Comparison of ENCODE assay signal across 11 cellular contexts in genomic region chr4:184548651-184549341, GRCh38.
A peak's percentile ranks its signal among the peaks of the same experiment; 100 is the strongest.
DNase-seq lines count a peak whose midpoint lies in the region; ATAC-seq, FAIRE-seq and TF ChIP-seq lines count a peak whose summit lies in the region.
"Had no signal": no experiment of that assay in that cellular context is flagged by ENCODE, and none has a peak within 500 bp of the region (broad histone marks: within the 10 kb centered on the region; RNA-seq: fewer than 3 reads in every experiment).

No MANE protein-coding gene starts in this region.

- ATAC-seq in heart right ventricle (peak in 3 of 8 donors; percentile 35 to 56 (median 38)), Right ventricle myocardium inferior (no peak), HepG2 (peak; percentile 96), HG02884 (IDR thresholded peaks at IDR 0.05; ENCODE audit: unreplicated experiment) (no peak), GM21529 (IDR thresholded peaks at IDR 0.05; ENCODE audit: unreplicated experiment) (no peak), left lung (no peak)
- ATAC-seq: PC-3 had no signal

- intact Hi-C loops in heart right ventricle (cut with DNase I): no loop called here
- intact Hi-C loops in Right ventricle myocardium inferior (cut with DNase I): no loop called here
- intact Hi-C loops in HepG2 (cut with micrococcal nuclease; ENCODE audit: unreplicated experiment): loop anchor here (5.0 kb wide), 1 partner anchor 64 kb away; no protein-coding TSS in a partner anchor
- intact Hi-C loops in transverse colon (cut with DNase I; ENCODE audit: low total_unique reads): loop anchor here (10.0 kb wide), 1 partner anchor 264 kb away; no protein-coding TSS in a partner anchor
- intact Hi-C loops in left lung (cut with DNase I): no loop called here

- 55 to 59% methylated on average over 20 of the region's 20 CpGs for WGBS in heart right ventricle, 2 donors
- WGBS in HepG2 (ENCODE audit: low lambda C conversion rate): 0% methylated on average over 16 of the region's 20 CpGs
- WGBS in transverse colon (ENCODE audit: low coverage in 1 of 2), 2 donors: 57% methylated on average over 20 of the region's 20 CpGs; no CpG with 5 or more reads in 1 of the 2 donors

- TF ChIP-seq EP300 in HepG2 (IDR thresholded peaks at IDR 0.05; ENCODE audit: low read depth in 2 of 2, low read length in 2 of 2) (no peak; a peak in 1 of 4 replicates), HepG2 (CRISPR knock-in tag; IDR thresholded peaks at IDR 0.05; ENCODE audit: borderline replicate concordance) (no peak), transverse colon (IDR thresholded peaks at IDR 0.05; ENCODE audit: low read depth) (no peak)

- H4K20me1 ChIP-seq in astrocyte (ENCODE audit: insufficient read depth, low read length): no peaks in the 10 kb centered on the region
- H4K20me1 ChIP-seq in HepG2 (ENCODE audit: insufficient read depth, low read length): no peaks in the 10 kb centered on the region

- no peak overlapping the region for H3K4me3 Mint-ChIP-seq in astrocyte (ENCODE audit: unreplicated experiment)

- H3K79me2 ChIP-seq in astrocyte (ENCODE audit: insufficient read depth, low read length): no peaks in the 10 kb centered on the region
- H3K79me2 ChIP-seq in HepG2 (ENCODE audit: insufficient read depth, low read length): no peaks in the 10 kb centered on the region

- peak overlapping the region; percentile 50 for H2AFZ ChIP-seq in astrocyte (ENCODE audit: low read depth, low read length)
- peak overlapping the region; percentile 94 for H2AFZ ChIP-seq in HepG2 (ENCODE audit: low read length)

- H3K27ac ChIP-seq in heart right ventricle: no peak overlapping the region
- H3K27ac ChIP-seq in astrocyte (ENCODE audit: low read depth, low read length): no peak overlapping the region
- peak overlapping the region; percentile 64 for H3K27ac ChIP-seq in HepG2 (ENCODE audit: extremely low read length, insufficient read depth, low read length)
- peak overlapping the region; percentile 62 to 81 (median 81) for H3K27ac ChIP-seq in transverse colon
- no peak overlapping the region for H3K27ac ChIP-seq in left lung

- TF ChIP-seq CTCF in heart right ventricle (IDR thresholded peaks at IDR 0.05) (no peak), astrocyte (IDR thresholded peaks at IDR 0.05; ENCODE audit: insufficient read depth, low read depth, low read length) (no peak), HepG2 (CRISPR knock-in tag; IDR thresholded peaks at IDR 0.05) (no peak), transverse colon (IDR thresholded peaks at IDR 0.05) (no peak), left lung (IDR thresholded peaks at IDR 0.05) (no peak)

- peaks cover 0 to 5% (median 0%) of the 10 kb centered on the region in 9 donors for H3K4me1 ChIP-seq in heart right ventricle
- no peaks in the 10 kb centered on the region for H3K4me1 ChIP-seq in astrocyte (ENCODE audit: insufficient read depth, low read length)
- peaks cover 30% of the 10 kb centered on the region for H3K4me1 ChIP-seq in HepG2 (ENCODE audit: insufficient read depth, low read length)
- H3K4me1 ChIP-seq in transverse colon: peaks cover 0 to 14% (median 2%) of the 10 kb centered on the region in 4 donors
- H3K4me1 ChIP-seq in left lung: peaks cover 0 to 4% of the 10 kb centered on the region in 2 donors

- BruUV-seq in HepG2 (replicated peaks; lab: Mats Ljungman, UMichigan): TSS peak; percentile 52

- no peaks in the 10 kb centered on the region for H3K9me3 Mint-ChIP-seq in astrocyte (ENCODE audit: unreplicated experiment)

- H3K4me1 Mint-ChIP-seq in astrocyte (ENCODE audit: low read depth, unreplicated experiment): no peaks in the 10 kb centered on the region

- no peaks in the 10 kb centered on the region for H3K9me3 ChIP-seq in heart right ventricle
- no peaks in the 10 kb centered on the region for H3K9me3 ChIP-seq in astrocyte (ENCODE audit: insufficient read depth, low read depth, low read length)
- no peaks in the 10 kb centered on the region for H3K9me3 ChIP-seq in HepG2 (ENCODE audit: low read length)
- no peaks in the 10 kb centered on the region for H3K9me3 ChIP-seq in transverse colon
- no peaks in the 10 kb centered on the region for H3K9me3 ChIP-seq in left lung

- no peak overlapping the region for H3K4me2 ChIP-seq in astrocyte (ENCODE audit: low read length)
- H3K4me2 ChIP-seq in HepG2 (ENCODE audit: low read depth, low read length): peak overlapping the region; percentile 87

- H3K27ac Mint-ChIP-seq in astrocyte (ENCODE audit: unreplicated experiment): no peak overlapping the region

- no peaks in the 10 kb centered on the region for H3K27me3 Mint-ChIP-seq in astrocyte (ENCODE audit: low read depth, unreplicated experiment)

- TF ChIP-seq POLR2A in HepG2 (IDR thresholded peaks at IDR 0.05; ENCODE audit: insufficient read depth in 1 of 2, low read depth in 2 of 2, low read length in 2 of 2) (peak in 1 of 2 experiments; percentile 59; a peak in 1 of 4 replicates), transverse colon (IDR thresholded peaks at IDR 0.05) (peak; percentile 62)

- H3K36me3 Mint-ChIP-seq in astrocyte (ENCODE audit: low read depth, unreplicated experiment): no peaks in the 10 kb centered on the region

- POLR2A ChIA-PET in HepG2 (lab: Yijun Ruan, JAX): interaction anchor here (0.8 to 1.7 kb wide), 4 partner anchors 12 to 101 kb away, joined by 4 to 6 read pairs (median 4); partner anchors contain the start of genes CASP3, IRF2 and PRIMPOL

- peak overlapping the region in 6 of 10 donors; percentile 18 to 34 (median 29) for H3K4me3 ChIP-seq in heart right ventricle
- H3K4me3 ChIP-seq in astrocyte (ENCODE audit: insufficient read depth, low read depth, low read length): no peak overlapping the region
- peak overlapping the region; percentile 66 to 74 (median 67) for H3K4me3 ChIP-seq in HepG2 (replicated peaks in 1 of 3; ENCODE audit: insufficient read depth in 1 of 3, low read depth in 2 of 3, low read length in 3 of 3)
- H3K4me3 ChIP-seq in transverse colon: peak overlapping the region in 3 of 4 donors; percentile 30 to 43 (median 39)
- peak overlapping the region in 1 of 2 donors; percentile 3 for H3K4me3 ChIP-seq in left lung

- in situ Hi-C loops in HepG2 (cut with HindIII; ENCODE audit: extremely low pct_ligation_motif_present, low pct_unique_long_range_greater_than_20kb) (no loop called here), transverse colon (cut with MboI; ENCODE audit: low pct_ligation_motif_present in 1 of 4, low pct_unique_long_range_greater_than_20kb in 1 of 4, low sequenced_read_pairs in 3 of 4) (loop anchor here in 3 of 4 donors (10.0 to 25.0 kb wide), 3 partner anchors 136 to 286 kb away; no protein-coding TSS in a partner anchor)

- CTCF ChIA-PET in HepG2 (lab: Yijun Ruan, JAX; ENCODE audit: low intra/inter-chr PET ratio, low total read pairs): no interaction called here

- H3K9ac ChIP-seq in astrocyte (ENCODE audit: low read length) (no peak overlapping the region), HepG2 (ENCODE audit: insufficient read depth, low read depth, low read length) (peak overlapping the region; percentile 58)

- TF ChIP-seq RAD21 in HepG2 (CRISPR knock-in tag; IDR thresholded peaks at IDR 0.05): no peak

- no peak for DNase-seq in heart right ventricle
- DNase-seq in Right ventricle myocardium inferior (ENCODE audit: missing footprints): no peak
- DNase-seq in astrocyte (ENCODE audit: low read depth): no peak
- peak; percentile 65 for DNase-seq in HepG2 (ENCODE audit: low spot score)
- DNase-seq in transverse colon: peak; percentile 84
- no peak for DNase-seq in left lung
- DNase-seq: NCI-H2029 treated with DMSO at 0.1 percent for 48 hours, PC-3 had no signal

- H3K36me3 ChIP-seq in heart right ventricle (no peaks in the 10 kb centered on the region), astrocyte (ENCODE audit: insufficient read depth, low read length) (no peaks in the 10 kb centered on the region), HepG2 (replicated peaks in 1 of 2; ENCODE audit: control insufficient read depth in 1 of 2, insufficient read depth in 2 of 2, low read length in 2 of 2) (no peaks in the 10 kb centered on the region), transverse colon (no peaks in the 10 kb centered on the region), left lung (no peaks in the 10 kb centered on the region)

- FAIRE-seq in astrocyte (lab: Jason Lieb, UNC) (no peak), HepG2 (lab: Jason Lieb, UNC) (peak; percentile 55)
- FAIRE-seq: keratinocyte had no signal

- H3K27me3 ChIP-seq in heart right ventricle (no peaks in the 10 kb centered on the region), astrocyte (ENCODE audit: insufficient read depth, low read length) (no peaks in the 10 kb centered on the region), HepG2 (ENCODE audit: control insufficient read depth in 1 of 2, insufficient read depth in 2 of 2, low read length in 2 of 2) (no peaks in the 10 kb centered on the region), transverse colon (no peaks in the 10 kb centered on the region), left lung (no peaks in the 10 kb centered on the region)

TF ChIP-seq in HepG2, 621 proteins besides CTCF, POLR2A, EP300 and RAD21 (continues in another document):
- peak; percentile 57 for TF ChIP-seq ZNF574 (CRISPR knock-in tag; IDR thresholded peaks at IDR 0.05)
- peak; percentile 35 for TF ChIP-seq ZFY (CRISPR knock-in tag; IDR thresholded peaks at IDR 0.05)
- TF ChIP-seq ZNF501 (CRISPR knock-in tag; IDR thresholded peaks at IDR 0.05): 0 out of 2 replicates have a peak, but pooled peaks have one; percentile 13
- 0 out of 2 replicates have a peak, but pooled peaks have one; percentile 1 for TF ChIP-seq CEBPG (CRISPR knock-in tag; IDR thresholded peaks at IDR 0.05)
- TF ChIP-seq ZNF557 (CRISPR knock-in tag; IDR thresholded peaks at IDR 0.05): no peak

Comparison
In these comparisons a context has a peak if more than half of its experiments do, and no peak if none do; other contexts are left out.
1. DNase-seq: peak in HepG2 (single experiment) and transverse colon (single experiment); none in heart right ventricle (0 of 2), Right ventricle myocardium inferior (single experiment), astrocyte (single experiment) and left lung (0 of 2).
2. H3K27ac ChIP-seq: peak in HepG2 (single experiment) and transverse colon (4 of 4); none in heart right ventricle (0 of 10), astrocyte (single experiment) and left lung (0 of 2).
3. intact Hi-C loops: an anchor here in HepG2 (5.0 kb wide) and transverse colon (10.0 kb wide); none called in heart right ventricle, Right ventricle myocardium inferior and left lung.